ENCODE assay signal across 18 cellular contexts in the genomic region with DNA sequence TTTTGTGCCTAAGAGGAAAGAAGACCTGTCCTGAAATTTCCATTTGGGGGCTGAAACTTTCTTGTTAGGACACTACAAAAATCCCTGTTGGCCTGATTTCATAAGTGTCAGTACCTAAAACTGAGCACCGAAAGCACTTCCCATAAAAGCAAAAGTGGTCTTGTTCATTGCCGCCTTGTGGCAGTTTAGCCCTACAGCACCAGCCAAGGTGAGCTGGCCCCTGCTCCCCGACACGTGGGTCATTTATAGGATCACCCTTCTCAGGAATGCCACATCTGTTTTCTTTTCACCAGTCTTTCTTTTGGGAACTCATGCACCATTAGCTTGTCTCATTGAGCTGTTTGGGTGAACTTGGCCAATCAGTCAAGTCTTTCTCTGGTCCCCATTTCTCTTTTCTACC.
DNase-seq lines count a peak whose midpoint lies in the region; ATAC-seq and TF ChIP-seq lines count a peak whose summit lies in the region.
"Had no signal": no experiment of that assay in that cellular context is flagged by ENCODE, and none has a peak within 500 bp of the region (broad histone marks: within the 10 kb centered on the region; RNA-seq: fewer than 3 reads in every experiment).

No MANE protein-coding gene starts in this region.

- DNase-seq in SK-N-SH (peak; percentile 23), RWPE2 (ENCODE audit: low spot score) (no peak), iPS-NIHi11 (ENCODE audit: low spot score) (peak; percentile 23), SW 1271 (lab: John Stamatoyannopoulos, UW) (no peak), HPDE6-E6E7 (ENCODE audit: extremely low spot score) (no peak)
- no peak for DNase-seq in activated CD4-positive, alpha-beta memory T cell treated with anti-CD3 and anti-CD28 coated beads, Interleukin-2, amount 10 ng/mL, durations not matched to agents 7 days and 5 days
- DNase-seq: 8988T; CD8-positive, alpha-beta memory T cell; HCEC 1CT; NCI-H1048; NCI-H1436 treated with DMSO at 0.1 percent for 48 hours; NCI-H2029 treated with DMSO at 0.1 percent for 48 hours; NCI-H2171 treated with DMSO at 0.1 percent for 48 hours; NCI-H446 treated with DMSO at 0.1 percent for 48 hours had no signal

- H3K4me1 ChIP-seq in SK-N-SH (ENCODE audit: control insufficient read depth in 1 of 2, insufficient read depth in 2 of 2, low read depth in 1 of 2, low read length in 1 of 2) (peaks cover 0 to 12% of the 10 kb centered on the region in 2 experiments; a peak in 3 of 4 replicates), RWPE2 (ENCODE audit: insufficient read depth, poor library complexity, severe bottlenecking) (peaks cover 36% of the 10 kb centered on the region)

- ATAC-seq in SK-N-SH treated with all-trans-retinoic acid at 6 μM for 48 hours (no peak), RWPE2 (ENCODE audit: low read depth) (no peak), GM19467 (IDR thresholded peaks at IDR 0.05; ENCODE audit: unreplicated experiment) (no peak)

- no peaks in the 10 kb centered on the region for H3F3A ChIP-seq in SK-N-SH (replicated peaks; ENCODE audit: insufficient read depth)

- no peaks in the 10 kb centered on the region for H4K20me1 ChIP-seq in SK-N-SH (ENCODE audit: insufficient read depth)
- H4K20me1 ChIP-seq: BLaER1 treated with 17β-estradiol and CSF1 and Interleukin-3, amounts not matched to agents 10 nM and 100 nM had no signal

- no peaks in the 10 kb centered on the region for H3K4me1 Mint-ChIP-seq in activated CD4-positive, alpha-beta memory T cell treated with anti-CD3 and anti-CD28 coated beads, Interleukin-2, amount 10 ng/mL, durations not matched to agents 7 days and 5 days
- H3K4me1 Mint-ChIP-seq: CD8-positive, alpha-beta memory T cell had no signal

- H3K4me3 Mint-ChIP-seq in activated CD4-positive, alpha-beta memory T cell treated with anti-CD3 and anti-CD28 coated beads, Interleukin-2, amount 10 ng/mL, durations not matched to agents 7 days and 5 days = no peak overlapping the region

- peak overlapping the region in 1 of 2 experiments; percentile 79; a peak in 1 of 4 replicates for H3K27ac ChIP-seq in SK-N-SH (ENCODE audit: low read depth in 2 of 2, low read length in 1 of 2)
- peak overlapping the region; percentile 89 for H3K27ac ChIP-seq in RWPE2 (ENCODE audit: poor library complexity, severe bottlenecking)
- H3K27ac ChIP-seq: BLaER1 treated with 17β-estradiol and CSF1 and Interleukin-3, amounts not matched to agents 10 nM and 100 nM; KMS-11 had no signal

- POLR2A ChIA-PET in SK-N-SH (lab: Yijun Ruan, JAX) = no interaction called here
- POLR2A ChIA-PET in activated CD4-positive, alpha-beta memory T cell treated with anti-CD3 and anti-CD28 coated beads, Interleukin-2, amount 10 ng/mL, durations not matched to agents 7 days and 5 days (lab: Charles Lee) = no interaction called here

- H3K36me3 Mint-ChIP-seq in activated CD4-positive, alpha-beta memory T cell treated with anti-CD3 and anti-CD28 coated beads, Interleukin-2, amount 10 ng/mL, durations not matched to agents 7 days and 5 days (ENCODE audit: low read depth) = no peaks in the 10 kb centered on the region
- H3K36me3 Mint-ChIP-seq: CD8-positive, alpha-beta memory T cell had no signal

- no peaks in the 10 kb centered on the region for H3K27me3 Mint-ChIP-seq in activated CD4-positive, alpha-beta memory T cell treated with anti-CD3 and anti-CD28 coated beads, Interleukin-2, amount 10 ng/mL, durations not matched to agents 7 days and 5 days

- TF ChIP-seq EP300 in SK-N-SH (IDR thresholded peaks at IDR 0.05; ENCODE audit: borderline replicate concordance in 1 of 2, low read depth in 1 of 2, low read length in 1 of 2) = no peak

- no peaks in the 10 kb centered on the region for H3K79me2 ChIP-seq in SK-N-SH (ENCODE audit: insufficient read depth)

- H3K9ac ChIP-seq in SK-N-SH = no peak overlapping the region
- H3K9ac ChIP-seq: BLaER1 treated with 17β-estradiol and CSF1 and Interleukin-3, amounts not matched to agents 10 nM and 100 nM; KMS-11 had no signal

- no peak for TF ChIP-seq RAD21 in SK-N-SH (IDR thresholded peaks at IDR 0.05; ENCODE audit: low read length)

- no peak overlapping the region for H3K4me2 ChIP-seq in SK-N-SH
- H3K4me2 ChIP-seq: KMS-11 had no signal

- H3K27ac Mint-ChIP-seq in activated CD4-positive, alpha-beta memory T cell treated with anti-CD3 and anti-CD28 coated beads, Interleukin-2, amount 10 ng/mL, durations not matched to agents 7 days and 5 days = no peak overlapping the region
- H3K27ac Mint-ChIP-seq: CD8-positive, alpha-beta memory T cell had no signal

- no peaks in the 10 kb centered on the region for H3K9me2 ChIP-seq in SK-N-SH

- no peak overlapping the region for H2AFZ ChIP-seq in SK-N-SH (ENCODE audit: low read depth)

- no peaks in the 10 kb centered on the region for H3K9me3 Mint-ChIP-seq in activated CD4-positive, alpha-beta memory T cell treated with anti-CD3 and anti-CD28 coated beads, Interleukin-2, amount 10 ng/mL, durations not matched to agents 7 days and 5 days

- WGBS in SK-N-SH (ENCODE audit: low lambda C conversion rate) = 21% methylated on average over 4 of the region's 4 CpGs

- H3K9me3 ChIP-seq in SK-N-SH = no peaks in the 10 kb centered on the region
- no peaks in the 10 kb centered on the region for H3K9me3 ChIP-seq in RWPE2 (ENCODE audit: severe bottlenecking)
- H3K9me3 ChIP-seq: BLaER1 treated with 17β-estradiol and CSF1 and Interleukin-3, amounts not matched to agents 10 nM and 100 nM had no signal

- CTCF ChIA-PET in SK-N-SH (lab: Yijun Ruan, JAX) = interaction anchor here (0.6 to 1.5 kb wide), 5 partner anchors 22 to 658 kb away, joined by 3 to 4 read pairs (median 3); no protein-coding TSS in a partner anchor
- CTCF ChIA-PET in activated CD4-positive, alpha-beta memory T cell treated with anti-CD3 and anti-CD28 coated beads, Interleukin-2, amount 10 ng/mL, durations not matched to agents 7 days and 5 days (lab: Charles Lee) = no interaction called here

- TF ChIP-seq CTCF in SK-N-SH (IDR thresholded peaks at IDR 0.05) = no peak
- TF ChIP-seq CTCF in RWPE2 (IDR thresholded peaks at IDR 0.05; ENCODE audit: poor library complexity, severe bottlenecking) = no peak

- H3K27me3 ChIP-seq in SK-N-SH (ENCODE audit: insufficient read depth) (no peaks in the 10 kb centered on the region), RWPE2 (ENCODE audit: insufficient read depth, poor library complexity, severe bottlenecking) (no peaks in the 10 kb centered on the region)
- H3K27me3 ChIP-seq: BLaER1 treated with 17β-estradiol and CSF1 and Interleukin-3, amounts not matched to agents 10 nM and 100 nM had no signal

- H3K4me3 ChIP-seq in SK-N-SH (ENCODE audit: low read depth in 2 of 2, low read length in 1 of 2) (no peak overlapping the region), RWPE2 (ENCODE audit: severe bottlenecking) (no peak overlapping the region)
- H3K4me3 ChIP-seq: BLaER1 treated with 17β-estradiol and CSF1 and Interleukin-3, amounts not matched to agents 10 nM and 100 nM had no signal

- H3K36me3 ChIP-seq in SK-N-SH (replicated peaks in 1 of 2; ENCODE audit: control insufficient read depth in 1 of 2, insufficient read depth in 2 of 2, low read length in 1 of 2) (no peaks in the 10 kb centered on the region), RWPE2 (ENCODE audit: low read depth) (no peaks in the 10 kb centered on the region)
- H3K36me3 ChIP-seq: BLaER1 treated with 17β-estradiol and CSF1 and Interleukin-3, amounts not matched to agents 10 nM and 100 nM had no signal

TF ChIP-seq in SK-N-SH, 30 proteins besides CTCF, POLR2A, EP300 and RAD21 (continues in another document):
- TF ChIP-seq RCOR1 (IDR thresholded peaks at IDR 0.05; ENCODE audit: low read length) (no peak), FOXM1 (IDR thresholded peaks at IDR 0.05; ENCODE audit: low read depth) (no peak), EZH2phosphoT487 (IDR thresholded peaks at IDR 0.05; ENCODE audit: borderline replicate concordance, low read depth) (no peak), GATA2 (CRISPR knock-in tag; IDR thresholded peaks at IDR 0.05) (no peak), RFX5 (IDR thresholded peaks at IDR 0.05; ENCODE audit: low read length) (no peak), YY1 (IDR thresholded peaks at IDR 0.05; ENCODE audit: low read depth) (no peak), JUND (IDR thresholded peaks at IDR 0.05) (no peak), FOXJ3 (CRISPR knock-in tag; IDR thresholded peaks at IDR 0.05) (no peak), MEF2A (IDR thresholded peaks at IDR 0.05; ENCODE audit: borderline replicate concordance, low read depth) (no peak), SMC3 (IDR thresholded peaks at IDR 0.05; ENCODE audit: low read depth, low read length) (no peak)
- TF ChIP-seq, protein P1, sequence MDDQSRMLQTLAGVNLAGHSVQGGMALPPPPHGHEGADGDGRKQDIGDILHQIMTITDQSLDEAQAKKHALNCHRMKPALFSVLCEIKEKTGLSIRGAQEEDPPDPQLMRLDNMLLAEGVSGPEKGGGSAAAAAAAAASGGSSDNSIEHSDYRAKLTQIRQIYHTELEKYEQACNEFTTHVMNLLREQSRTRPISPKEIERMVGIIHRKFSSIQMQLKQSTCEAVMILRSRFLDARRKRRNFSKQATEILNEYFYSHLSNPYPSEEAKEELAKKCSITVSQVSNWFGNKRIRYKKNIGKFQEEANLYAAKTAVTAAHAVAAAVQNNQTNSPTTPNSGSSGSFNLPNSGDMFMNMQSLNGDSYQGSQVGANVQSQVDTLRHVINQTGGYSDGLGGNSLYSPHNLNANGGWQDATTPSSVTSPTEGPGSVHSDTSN (IDR thresholded peaks at IDR 0.05) = no peak

TF ChIP-seq in SK-N-SH treated with all-trans-retinoic acid at 6 μM for 48 hours, 23 proteins besides CTCF, POLR2A, EP300 and RAD21 (continues in another document):
- TF ChIP-seq, protein P2, sequence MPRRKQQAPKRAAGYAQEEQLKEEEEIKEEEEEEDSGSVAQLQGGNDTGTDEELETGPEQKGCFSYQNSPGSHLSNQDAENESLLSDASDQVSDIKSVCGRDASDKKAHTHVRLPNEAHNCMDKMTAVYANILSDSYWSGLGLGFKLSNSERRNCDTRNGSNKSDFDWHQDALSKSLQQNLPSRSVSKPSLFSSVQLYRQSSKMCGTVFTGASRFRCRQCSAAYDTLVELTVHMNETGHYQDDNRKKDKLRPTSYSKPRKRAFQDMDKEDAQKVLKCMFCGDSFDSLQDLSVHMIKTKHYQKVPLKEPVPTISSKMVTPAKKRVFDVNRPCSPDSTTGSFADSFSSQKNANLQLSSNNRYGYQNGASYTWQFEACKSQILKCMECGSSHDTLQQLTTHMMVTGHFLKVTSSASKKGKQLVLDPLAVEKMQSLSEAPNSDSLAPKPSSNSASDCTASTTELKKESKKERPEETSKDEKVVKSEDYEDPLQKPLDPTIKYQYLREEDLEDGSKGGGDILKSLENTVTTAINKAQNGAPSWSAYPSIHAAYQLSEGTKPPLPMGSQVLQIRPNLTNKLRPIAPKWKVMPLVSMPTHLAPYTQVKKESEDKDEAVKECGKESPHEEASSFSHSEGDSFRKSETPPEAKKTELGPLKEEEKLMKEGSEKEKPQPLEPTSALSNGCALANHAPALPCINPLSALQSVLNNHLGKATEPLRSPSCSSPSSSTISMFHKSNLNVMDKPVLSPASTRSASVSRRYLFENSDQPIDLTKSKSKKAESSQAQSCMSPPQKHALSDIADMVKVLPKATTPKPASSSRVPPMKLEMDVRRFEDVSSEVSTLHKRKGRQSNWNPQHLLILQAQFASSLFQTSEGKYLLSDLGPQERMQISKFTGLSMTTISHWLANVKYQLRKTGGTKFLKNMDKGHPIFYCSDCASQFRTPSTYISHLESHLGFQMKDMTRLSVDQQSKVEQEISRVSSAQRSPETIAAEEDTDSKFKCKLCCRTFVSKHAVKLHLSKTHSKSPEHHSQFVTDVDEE (CRISPR knock-in tag; IDR thresholded peaks at IDR 0.05) = no peak
- TF ChIP-seq ZNF565 (CRISPR knock-in tag; conservative IDR thresholded peaks at IDR 0.05; ENCODE audit: low read depth) = no peak

Comparison
In these comparisons a context has a peak if more than half of its experiments do, and no peak if none do; other contexts are left out.
1. DNase-seq: peak in SK-N-SH (single experiment) and iPS-NIHi11 (single experiment); none in RWPE2 (single experiment), SW 1271 (0 of 2), HPDE6-E6E7 (single experiment) and activated CD4-positive, alpha-beta memory T cell treated with anti-CD3 and anti-CD28 coated beads, Interleukin-2, amount 10 ng/mL, durations not matched to agents 7 days and 5 days (single experiment).